Comparison of ENCODE assay signal across 7 cellular contexts in the genomic region with DNA sequence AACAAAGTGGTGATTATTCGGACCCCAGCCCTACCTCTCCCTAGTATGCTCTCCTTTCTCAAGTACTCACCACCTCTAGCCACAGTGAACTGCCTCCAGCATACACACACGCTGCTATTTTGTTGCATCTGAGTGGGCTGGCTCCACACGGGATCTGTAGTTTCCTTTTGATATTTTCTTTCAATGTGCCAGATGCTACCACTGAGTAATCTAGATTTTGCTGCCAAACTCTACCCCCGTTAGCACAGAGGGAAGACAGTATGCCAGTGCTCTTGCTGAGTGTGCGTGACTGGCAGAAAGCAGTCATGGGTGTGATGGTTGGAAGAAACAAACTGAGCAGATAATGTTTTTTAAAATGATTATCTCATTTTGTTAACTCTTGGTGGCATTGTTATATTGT. TPM values are rescaled to one million over a fixed set of nuclear protein-coding genes. Genes with fewer than 3 reads are reported as not detected.
DNase-seq lines count a peak whose midpoint lies in the region; ATAC-seq, FAIRE-seq and TF ChIP-seq lines count a peak whose summit lies in the region.

No MANE protein-coding gene starts in this region.

- H3K9ac ChIP-seq in endothelial cell of umbilical vein (replicated peaks; ENCODE audit: extremely low read depth, insufficient read depth, low read length): peak overlapping the region; percentile 80

- peaks cover under 1 to 3% of the 10 kb centered on the region in 2 experiments for H3K36me3 ChIP-seq in endothelial cell of umbilical vein (ENCODE audit: control insufficient read depth in 2 of 2, extremely low read depth in 1 of 2, insufficient read depth in 2 of 2, low read length in 2 of 2)

- H3K79me2 ChIP-seq in endothelial cell of umbilical vein (ENCODE audit: control insufficient read depth, insufficient read depth, low read length): peaks cover 70% of the 10 kb centered on the region

- TF ChIP-seq CTCF in endothelial cell of umbilical vein (IDR thresholded peaks at IDR 0.05; ENCODE audit: extremely low read depth in 1 of 2, insufficient read depth in 1 of 2, low read depth in 1 of 2, low read length in 2 of 2): no peak

- H3K4me2 ChIP-seq in endothelial cell of umbilical vein (ENCODE audit: insufficient read depth, low read length): peak overlapping the region; percentile 85

- ATAC-seq in natural killer cell treated with Interleukin-12 subunit alpha and Interleukin-12 subunit beta and Interleukin-15 and Interleukin-18, amount 100 ng/mL, for 72 hours: peak; percentile 29 to 44
- no peak for ATAC-seq in HG03095 (IDR thresholded peaks at IDR 0.05; ENCODE audit: unreplicated experiment)
- no peak for ATAC-seq in GM18867 (IDR thresholded peaks at IDR 0.05; ENCODE audit: unreplicated experiment)

- peak overlapping the region; percentile 99 for H3K27ac ChIP-seq in endothelial cell of umbilical vein (ENCODE audit: insufficient read depth, low read depth, low read length)

- peaks cover 43% of the 10 kb centered on the region for H3K36me3 Mint-ChIP-seq in natural killer cell treated with Interleukin-12 subunit alpha and Interleukin-12 subunit beta and Interleukin-15 and Interleukin-18, amount 100 ng/mL, for 72 hours

- no TSS peak for BruUV-seq in endothelial cell of umbilical vein (replicated peaks; lab: Mats Ljungman, UMichigan)

- peak; percentile 50 for FAIRE-seq in endothelial cell of umbilical vein (lab: Jason Lieb, UNC)

- POLR2A ChIA-PET in endothelial cell of umbilical vein (lab: Charles Lee): interaction anchor here (1.7 kb wide), 1 partner anchor 17 kb away, joined by 6 read pairs; no protein-coding TSS in a partner anchor

- H3K9me1 ChIP-seq in endothelial cell of umbilical vein (replicated peaks; ENCODE audit: control insufficient read depth, extremely low read depth, insufficient read depth, low read length): no peaks in the 10 kb centered on the region

- no peaks in the 10 kb centered on the region for H3K9me3 Mint-ChIP-seq in natural killer cell treated with Interleukin-12 subunit alpha and Interleukin-12 subunit beta and Interleukin-15 and Interleukin-18, amount 100 ng/mL, for 72 hours

- H2AFZ ChIP-seq in endothelial cell of umbilical vein (ENCODE audit: low read depth, low read length): no peak overlapping the region

- dilution Hi-C loops in endothelial cell of umbilical vein (cut with MboI; ENCODE audit: extremely low pct_ligation_motif_present, low sequenced_read_pairs): no loop called here

- H3K27ac Mint-ChIP-seq in natural killer cell treated with Interleukin-12 subunit alpha and Interleukin-12 subunit beta and Interleukin-15 and Interleukin-18, amount 100 ng/mL, for 72 hours: peak overlapping the region; percentile 100

- H4K20me1 ChIP-seq in endothelial cell of umbilical vein (replicated peaks; ENCODE audit: control insufficient read depth, extremely low read depth, insufficient read depth, low read length): no peaks in the 10 kb centered on the region

- TF ChIP-seq POLR2A in endothelial cell of umbilical vein (IDR thresholded peaks at IDR 0.05; ENCODE audit: low read depth, low read length): peak; percentile 91

- H3K4me3 ChIP-seq in endothelial cell of umbilical vein (replicated peaks in 1 of 3; ENCODE audit: insufficient read depth in 1 of 3, low read depth in 1 of 3, low read length in 3 of 3): peak overlapping the region in 2 of 3 experiments; percentile 8 to 54

- peak overlapping the region; percentile 94 for H3K4me3 Mint-ChIP-seq in natural killer cell treated with Interleukin-12 subunit alpha and Interleukin-12 subunit beta and Interleukin-15 and Interleukin-18, amount 100 ng/mL, for 72 hours

- H3K9me3 ChIP-seq in endothelial cell of umbilical vein (replicated peaks; ENCODE audit: control insufficient read depth, insufficient read depth, low read length): no peaks in the 10 kb centered on the region

- H3K4me1 ChIP-seq in endothelial cell of umbilical vein (ENCODE audit: control insufficient read depth, extremely low read depth, insufficient read depth, low read length): peaks cover 80% of the 10 kb centered on the region

- H3K4me1 Mint-ChIP-seq in natural killer cell treated with Interleukin-12 subunit alpha and Interleukin-12 subunit beta and Interleukin-15 and Interleukin-18, amount 100 ng/mL, for 72 hours (ENCODE audit: low read depth in 2 of 2): peaks cover 61 to 82% of the 10 kb centered on the region in 2 donors

- H3K27me3 Mint-ChIP-seq in natural killer cell treated with Interleukin-12 subunit alpha and Interleukin-12 subunit beta and Interleukin-15 and Interleukin-18, amount 100 ng/mL, for 72 hours: no peaks in the 10 kb centered on the region

- CTCF ChIA-PET in endothelial cell of umbilical vein (lab: Charles Lee): interaction anchor here (1.2 to 1.7 kb wide), 3 partner anchors 17 to 24 kb away, joined by 3 to 5 read pairs (median 4); no protein-coding TSS in a partner anchor

- intact Hi-C loops in endothelial cell of umbilical vein (cut with micrococcal nuclease): loop anchor here (2.0 kb wide), 1 partner anchor 57 kb away; a partner anchor contains a TSS

- DNase-seq in HS-5 (ENCODE audit: low read depth) (peak; percentile 65), endothelial cell of umbilical vein (ENCODE audit: low read depth, low spot score) (peak; percentile 96), NCI-H2196 (lab: John Stamatoyannopoulos, UW; ENCODE audit: unreplicated experiment) (no peak)
- DNase-seq in activated CD4-positive, alpha-beta T cell treated with anti-CD3 and anti-CD28 coated beads, Interleukin-2, amount 50 U/mL, for 48 hours: peak; percentile 55 to 70
- DNase-seq in natural killer cell treated with Interleukin-12 subunit alpha and Interleukin-12 subunit beta and Interleukin-15 and Interleukin-18, amount 100 ng/mL, for 72 hours (ENCODE audit: low spot score): no peak

- H3K27me3 ChIP-seq in endothelial cell of umbilical vein (ENCODE audit: control insufficient read depth in 2 of 2, insufficient read depth in 2 of 2, low read length in 2 of 2): no peaks in the 10 kb centered on the region

TF ChIP-seq in endothelial cell of umbilical vein, 7 proteins besides CTCF, POLR2A, EP300 and RAD21 (continues in another document):
- TF ChIP-seq FOS (IDR thresholded peaks at IDR 0.05; ENCODE audit: borderline replicate concordance, insufficient read depth, low read length): no peak
- no peak for TF ChIP-seq EZH2 (IDR thresholded peaks at IDR 0.05; ENCODE audit: borderline replicate concordance, low read depth, low read length, severe bottlenecking)
- peak; percentile 22 for TF ChIP-seq MYC (IDR thresholded peaks at IDR 0.05; ENCODE audit: low read depth, low read length)
- TF ChIP-seq POLR2AphosphoS5 (IDR thresholded peaks at IDR 0.05; ENCODE audit: insufficient read depth, low read depth, low read length): peak; percentile 83

RNA-seq across cellular contexts. Expression of a gene that starts 11.6 kb away (rescaled TPM):
- 222 and 260 TPM in 2 replicates for total RNA-seq in endothelial cell of umbilical vein
- polyA plus RNA-seq in endothelial cell of umbilical vein: 85.5 and 104 TPM in 2 replicates
- polyA plus RNA-seq in endothelial cell of umbilical vein (2011; cell fraction: cytosol; rRNA removed): 88.8 and 91.9 TPM in 2 replicates
- polyA plus RNA-seq in endothelial cell of umbilical vein (2011; cell fraction: nucleus; rRNA removed): 323 and 358 TPM in 2 replicates
- 177 and 182 TPM in 2 replicates for polyA plus RNA-seq in endothelial cell of umbilical vein (2012)
- polyA minus RNA-seq in endothelial cell of umbilical vein: 353 and 362 TPM in 2 replicates
- 5.4 TPM for polyA minus RNA-seq in endothelial cell of umbilical vein (2011; cell fraction: cytosol; rRNA and poly(A)+ RNA removed)
- 427 and 521 TPM in 2 replicates for polyA minus RNA-seq in endothelial cell of umbilical vein (2011; cell fraction: nucleus; rRNA and poly(A)+ RNA removed)
- 100 to 1,000 TPM; 366 to 438 TPM for total RNA-seq in natural killer cell treated with Interleukin-12 subunit alpha and Interleukin-12 subunit beta and Interleukin-15 and Interleukin-18, amount 100 ng/mL, for 72 hours

RNA-seq across cellular contexts. Expression of a gene that starts 55.4 kb away (rescaled TPM):
- 31.1 and 37.6 TPM in 2 replicates for total RNA-seq in endothelial cell of umbilical vein
- 15.7 and 16.4 TPM in 2 replicates for polyA plus RNA-seq in endothelial cell of umbilical vein
- 12.2 and 15.1 TPM in 2 replicates for polyA plus RNA-seq in endothelial cell of umbilical vein (2011; cell fraction: cytosol; rRNA removed)
- 37.5 and 37.8 TPM in 2 replicates for polyA plus RNA-seq in endothelial cell of umbilical vein (2011; cell fraction: nucleus; rRNA removed)
- polyA plus RNA-seq in endothelial cell of umbilical vein (2012): 13.6 and 15.2 TPM in 2 replicates
- polyA minus RNA-seq in endothelial cell of umbilical vein: 41.1 and 46.4 TPM in 2 replicates
- polyA minus RNA-seq in endothelial cell of umbilical vein (2011; cell fraction: cytosol; rRNA and poly(A)+ RNA removed): 2.8 TPM
- polyA minus RNA-seq in endothelial cell of umbilical vein (2011; cell fraction: nucleus; rRNA and poly(A)+ RNA removed): 26.4 and 37.2 TPM in 2 replicates
- 10 to 100 TPM; 17.5 to 23.0 TPM for total RNA-seq in natural killer cell treated with Interleukin-12 subunit alpha and Interleukin-12 subunit beta and Interleukin-15 and Interleukin-18, amount 100 ng/mL, for 72 hours

RNA-seq across cellular contexts. Expression of a gene that starts 55.8 kb away (rescaled TPM):
- total RNA-seq in endothelial cell of umbilical vein: 96.7 and 101 TPM in 2 replicates
- 41.8 and 65.6 TPM in 2 replicates for polyA plus RNA-seq in endothelial cell of umbilical vein
- 73.5 and 94.3 TPM in 2 replicates for polyA plus RNA-seq in endothelial cell of umbilical vein (2011; cell fraction: cytosol; rRNA removed)
- 23.2 and 36.0 TPM in 2 replicates for polyA plus RNA-seq in endothelial cell of umbilical vein (2011; cell fraction: nucleus; rRNA removed)
- 106 and 132 TPM in 2 replicates for polyA plus RNA-seq in endothelial cell of umbilical vein (2012)
- 13.7 and 26.9 TPM in 2 replicates for polyA minus RNA-seq in endothelial cell of umbilical vein
- 12.1 TPM for polyA minus RNA-seq in endothelial cell of umbilical vein (2011; cell fraction: cytosol; rRNA and poly(A)+ RNA removed)
- polyA minus RNA-seq in endothelial cell of umbilical vein (2011; cell fraction: nucleus; rRNA and poly(A)+ RNA removed): 5.7 and 5.8 TPM in 2 replicates
- total RNA-seq in natural killer cell treated with Interleukin-12 subunit alpha and Interleukin-12 subunit beta and Interleukin-15 and Interleukin-18, amount 100 ng/mL, for 72 hours: 100 to 1,000 TPM; 104 to 124 TPM

RNA-seq across cellular contexts. Expression of a gene that starts 56.1 kb away (rescaled TPM):
- total RNA-seq in endothelial cell of umbilical vein: 20.3 and 21.2 TPM in 2 replicates
- 2.4 and 3.0 TPM in 2 replicates for polyA plus RNA-seq in endothelial cell of umbilical vein
- polyA plus RNA-seq in endothelial cell of umbilical vein (2011; cell fraction: cytosol; rRNA removed): 2.2 and 2.4 TPM in 2 replicates
- polyA plus RNA-seq in endothelial cell of umbilical vein (2011; cell fraction: nucleus; rRNA removed): 12.7 and 15.7 TPM in 2 replicates
- 5.3 and 6.0 TPM in 2 replicates for polyA plus RNA-seq in endothelial cell of umbilical vein (2012)
- 16.8 and 18.2 TPM in 2 replicates for polyA minus RNA-seq in endothelial cell of umbilical vein
- 5.9 TPM for polyA minus RNA-seq in endothelial cell of umbilical vein (2011; cell fraction: cytosol; rRNA and poly(A)+ RNA removed)
- 35.0 and 53.9 TPM in 2 replicates for polyA minus RNA-seq in endothelial cell of umbilical vein (2011; cell fraction: nucleus; rRNA and poly(A)+ RNA removed)
- total RNA-seq in natural killer cell treated with Interleukin-12 subunit alpha and Interleukin-12 subunit beta and Interleukin-15 and Interleukin-18, amount 100 ng/mL, for 72 hours: 10 to 100 TPM; 55.0 to 64.6 TPM

Comparison
In these comparisons a context has a peak if more than half of its experiments do, and no peak if none do; other contexts are left out.
1. DNase-seq: peak in HS-5 (single experiment), activated CD4-positive, alpha-beta T cell treated with anti-CD3 and anti-CD28 coated beads, Interleukin-2, amount 50 U/mL, for 48 hours (2 of 2) and endothelial cell of umbilical vein (single experiment); none in natural killer cell treated with Interleukin-12 subunit alpha and Interleukin-12 subunit beta and Interleukin-15 and Interleukin-18, amount 100 ng/mL, for 72 hours (single experiment) and NCI-H2196 (single experiment).
2. ATAC-seq: peak in natural killer cell treated with Interleukin-12 subunit alpha and Interleukin-12 subunit beta and Interleukin-15 and Interleukin-18, amount 100 ng/mL, for 72 hours (2 of 2); none in HG03095 (single experiment) and GM18867 (single experiment).